ENCODE assay signal across 1 cellular context in genomic region chr20:47392015-47392720, GRCh38.
TF ChIP-seq lines count a peak whose summit lies in the region.

No MANE protein-coding gene starts in this region.

TF ChIP-seq in K562, 482 proteins besides CTCF, POLR2A, EP300 and RAD21 (continued from another document and continues in another):
- TF ChIP-seq USF2 (CRISPR knock-in tag; IDR thresholded peaks at IDR 0.05) (peak; percentile 89), HIVEP1 (CRISPR knock-in tag; IDR thresholded peaks at IDR 0.05) (no peak), PBX2 (CRISPR knock-in tag; IDR thresholded peaks at IDR 0.05; ENCODE audit: low read depth) (no peak), PBX2 (tag; conservative IDR thresholded peaks at IDR 0.05; ENCODE audit: low read depth) (no peak), CREBBP (IDR thresholded peaks at IDR 0.05; ENCODE audit: low read depth, low read length) (no peak), RHOXF2B (CRISPR knock-in tag; conservative IDR thresholded peaks at IDR 0.05) (no peak), ARID1B (IDR thresholded peaks at IDR 0.05) (peak; percentile 65), NR2C2 (CRISPR knock-in tag; IDR thresholded peaks at IDR 0.05) (no peak), NR2C2 (tag; IDR thresholded peaks at IDR 0.05) (peak; percentile 69), MTA1 (IDR thresholded peaks at IDR 0.05; ENCODE audit: borderline replicate concordance) (no peak), MBD2 (IDR thresholded peaks at IDR 0.05; ENCODE audit: borderline replicate concordance, low read depth) (no peak), CHAMP1 (IDR thresholded peaks at IDR 0.05) (no peak), FOXK2 (conservative IDR thresholded peaks at IDR 0.05 in 1 of 2, IDR thresholded peaks at IDR 0.05 in 1 of 2; ENCODE audit: low read depth in 2 of 2) (peak; percentile 50 to 51; a peak in 2 of 4 replicates), RAD51 (IDR thresholded peaks at IDR 0.05; ENCODE audit: borderline replicate concordance, low read depth) (peak; percentile 91), ZFP36 (IDR thresholded peaks at IDR 0.05; ENCODE audit: low read depth, low read length, partially characterized antibody) (peak; percentile 46), JUN (IDR thresholded peaks at IDR 0.05; ENCODE audit: borderline replicate concordance, low read depth, low read length) (peak; percentile 60; the same call in 1 of the 2 replicates), JUN (CRISPR knock-in tag; IDR thresholded peaks at IDR 0.05; ENCODE audit: borderline replicate concordance) (no peak), RCOR1 (IDR thresholded peaks at IDR 0.05; ENCODE audit: borderline replicate concordance in 1 of 2, low read depth in 2 of 2, low read length in 2 of 2) (0 out of 4 replicates have a peak, but pooled peaks of 1 of the 2 experiments have one; percentile 27), TAL1 (IDR thresholded peaks at IDR 0.05) (no peak)
- TF ChIP-seq, protein P1, sequence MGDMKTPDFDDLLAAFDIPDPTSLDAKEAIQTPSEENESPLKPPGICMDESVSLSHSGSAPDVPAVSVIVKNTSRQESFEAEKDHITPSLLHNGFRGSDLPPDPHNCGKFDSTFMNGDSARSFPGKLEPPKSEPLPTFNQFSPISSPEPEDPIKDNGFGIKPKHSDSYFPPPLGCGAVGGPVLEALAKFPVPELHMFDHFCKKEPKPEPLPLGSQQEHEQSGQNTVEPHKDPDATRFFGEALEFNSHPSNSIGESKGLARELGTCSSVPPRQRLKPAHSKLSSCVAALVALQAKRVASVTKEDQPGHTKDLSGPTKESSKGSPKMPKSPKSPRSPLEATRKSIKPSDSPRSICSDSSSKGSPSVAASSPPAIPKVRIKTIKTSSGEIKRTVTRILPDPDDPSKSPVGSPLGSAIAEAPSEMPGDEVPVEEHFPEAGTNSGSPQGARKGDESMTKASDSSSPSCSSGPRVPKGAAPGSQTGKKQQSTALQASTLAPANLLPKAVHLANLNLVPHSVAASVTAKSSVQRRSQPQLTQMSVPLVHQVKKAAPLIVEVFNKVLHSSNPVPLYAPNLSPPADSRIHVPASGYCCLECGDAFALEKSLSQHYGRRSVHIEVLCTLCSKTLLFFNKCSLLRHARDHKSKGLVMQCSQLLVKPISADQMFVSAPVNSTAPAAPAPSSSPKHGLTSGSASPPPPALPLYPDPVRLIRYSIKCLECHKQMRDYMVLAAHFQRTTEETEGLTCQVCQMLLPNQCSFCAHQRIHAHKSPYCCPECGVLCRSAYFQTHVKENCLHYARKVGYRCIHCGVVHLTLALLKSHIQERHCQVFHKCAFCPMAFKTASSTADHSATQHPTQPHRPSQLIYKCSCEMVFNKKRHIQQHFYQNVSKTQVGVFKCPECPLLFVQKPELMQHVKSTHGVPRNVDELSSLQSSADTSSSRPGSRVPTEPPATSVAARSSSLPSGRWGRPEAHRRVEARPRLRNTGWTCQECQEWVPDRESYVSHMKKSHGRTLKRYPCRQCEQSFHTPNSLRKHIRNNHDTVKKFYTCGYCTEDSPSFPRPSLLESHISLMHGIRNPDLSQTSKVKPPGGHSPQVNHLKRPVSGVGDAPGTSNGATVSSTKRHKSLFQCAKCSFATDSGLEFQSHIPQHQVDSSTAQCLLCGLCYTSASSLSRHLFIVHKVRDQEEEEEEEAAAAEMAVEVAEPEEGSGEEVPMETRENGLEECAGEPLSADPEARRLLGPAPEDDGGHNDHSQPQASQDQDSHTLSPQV (IDR thresholded peaks at IDR 0.05): peak; percentile 91
- TF ChIP-seq, protein P2, sequence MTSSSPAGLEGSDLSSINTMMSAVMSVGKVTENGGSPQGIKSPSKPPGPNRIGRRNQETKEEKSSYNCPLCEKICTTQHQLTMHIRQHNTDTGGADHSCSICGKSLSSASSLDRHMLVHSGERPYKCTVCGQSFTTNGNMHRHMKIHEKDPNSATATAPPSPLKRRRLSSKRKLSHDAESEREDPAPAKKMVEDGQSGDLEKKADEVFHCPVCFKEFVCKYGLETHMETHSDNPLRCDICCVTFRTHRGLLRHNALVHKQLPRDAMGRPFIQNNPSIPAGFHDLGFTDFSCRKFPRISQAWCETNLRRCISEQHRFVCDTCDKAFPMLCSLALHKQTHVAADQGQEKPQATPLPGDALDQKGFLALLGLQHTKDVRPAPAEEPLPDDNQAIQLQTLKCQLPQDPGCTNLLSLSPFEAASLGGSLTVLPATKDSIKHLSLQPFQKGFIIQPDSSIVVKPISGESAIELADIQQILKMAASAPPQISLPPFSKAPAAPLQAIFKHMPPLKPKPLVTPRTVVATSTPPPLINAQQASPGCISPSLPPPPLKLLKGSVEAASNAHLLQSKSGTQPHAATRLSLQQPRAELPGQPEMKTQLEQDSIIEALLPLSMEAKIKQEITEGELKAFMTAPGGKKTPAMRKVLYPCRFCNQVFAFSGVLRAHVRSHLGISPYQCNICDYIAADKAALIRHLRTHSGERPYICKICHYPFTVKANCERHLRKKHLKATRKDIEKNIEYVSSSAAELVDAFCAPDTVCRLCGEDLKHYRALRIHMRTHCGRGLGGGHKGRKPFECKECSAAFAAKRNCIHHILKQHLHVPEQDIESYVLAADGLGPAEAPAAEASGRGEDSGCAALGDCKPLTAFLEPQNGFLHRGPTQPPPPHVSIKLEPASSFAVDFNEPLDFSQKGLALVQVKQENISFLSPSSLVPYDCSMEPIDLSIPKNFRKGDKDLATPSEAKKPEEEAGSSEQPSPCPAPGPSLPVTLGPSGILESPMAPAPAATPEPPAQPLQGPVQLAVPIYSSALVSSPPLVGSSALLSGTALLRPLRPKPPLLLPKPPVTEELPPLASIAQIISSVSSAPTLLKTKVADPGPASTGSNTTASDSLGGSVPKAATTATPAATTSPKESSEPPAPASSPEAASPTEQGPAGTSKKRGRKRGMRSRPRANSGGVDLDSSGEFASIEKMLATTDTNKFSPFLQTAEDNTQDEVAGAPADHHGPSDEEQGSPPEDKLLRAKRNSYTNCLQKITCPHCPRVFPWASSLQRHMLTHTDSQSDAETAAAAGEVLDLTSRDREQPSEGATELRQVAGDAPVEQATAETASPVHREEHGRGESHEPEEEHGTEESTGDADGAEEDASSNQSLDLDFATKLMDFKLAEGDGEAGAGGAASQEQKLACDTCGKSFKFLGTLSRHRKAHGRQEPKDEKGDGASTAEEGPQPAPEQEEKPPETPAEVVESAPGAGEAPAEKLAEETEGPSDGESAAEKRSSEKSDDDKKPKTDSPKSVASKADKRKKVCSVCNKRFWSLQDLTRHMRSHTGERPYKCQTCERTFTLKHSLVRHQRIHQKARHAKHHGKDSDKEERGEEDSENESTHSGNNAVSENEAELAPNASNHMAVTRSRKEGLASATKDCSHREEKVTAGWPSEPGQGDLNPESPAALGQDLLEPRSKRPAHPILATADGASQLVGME (CRISPR knock-in tag; IDR thresholded peaks at IDR 0.05): no peak
- TF ChIP-seq, protein P3, sequence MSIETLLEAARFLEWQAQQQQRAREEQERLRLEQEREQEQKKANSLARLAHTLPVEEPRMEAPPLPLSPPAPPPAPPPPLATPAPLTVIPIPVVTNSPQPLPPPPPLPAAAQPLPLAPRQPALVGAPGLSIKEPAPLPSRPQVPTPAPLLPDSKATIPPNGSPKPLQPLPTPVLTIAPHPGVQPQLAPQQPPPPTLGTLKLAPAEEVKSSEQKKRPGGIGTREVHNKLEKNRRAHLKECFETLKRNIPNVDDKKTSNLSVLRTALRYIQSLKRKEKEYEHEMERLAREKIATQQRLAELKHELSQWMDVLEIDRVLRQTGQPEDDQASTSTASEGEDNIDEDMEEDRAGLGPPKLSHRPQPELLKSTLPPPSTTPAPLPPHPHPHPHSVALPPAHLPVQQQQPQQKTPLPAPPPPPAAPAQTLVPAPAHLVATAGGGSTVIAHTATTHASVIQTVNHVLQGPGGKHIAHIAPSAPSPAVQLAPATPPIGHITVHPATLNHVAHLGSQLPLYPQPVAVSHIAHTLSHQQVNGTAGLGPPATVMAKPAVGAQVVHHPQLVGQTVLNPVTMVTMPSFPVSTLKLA (conservative IDR thresholded peaks at IDR 0.05): peak in 1 of 2 experiments; percentile 41; a peak in 2 of 4 replicates
